9 cellular contexts compared by ENCODE assay signal in the genomic region with DNA sequence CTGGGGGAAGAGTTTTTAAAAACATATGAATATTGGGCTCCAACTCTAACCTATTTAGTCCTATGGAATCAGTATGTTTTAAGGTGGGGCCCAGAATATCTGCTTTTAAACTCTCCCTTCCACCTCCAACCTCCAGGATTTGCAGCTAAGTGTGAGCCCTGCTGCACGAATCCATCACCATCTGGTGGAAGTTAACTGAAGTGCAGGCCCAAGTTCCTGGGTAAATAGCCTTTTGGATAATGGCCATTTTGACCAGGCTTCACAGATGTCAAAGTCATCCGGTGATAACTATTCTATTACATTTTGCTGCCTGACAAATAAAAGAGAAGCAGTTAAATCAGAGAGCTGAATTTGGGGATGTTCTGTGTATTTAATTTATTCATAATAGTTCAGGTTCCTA. TPM values are rescaled to one million over a fixed set of nuclear protein-coding genes. Genes with fewer than 3 reads are reported as not detected.
A peak's percentile ranks its signal among the peaks of the same experiment; 100 is the strongest.
DNase-seq lines count a peak whose midpoint lies in the region; ATAC-seq and TF ChIP-seq lines count a peak whose summit lies in the region.
"Had no signal": no experiment of that assay in that cellular context is flagged by ENCODE, and none has a peak within 500 bp of the region (broad histone marks: within the 10 kb centered on the region; RNA-seq: fewer than 3 reads in every experiment).

No MANE protein-coding gene starts in this region.

- no peaks in the 10 kb centered on the region for H3K9me3 ChIP-seq in thyroid gland

- peak; percentile 59 to 97 (median 90) for TF ChIP-seq CTCF in thyroid gland (IDR thresholded peaks at IDR 0.05)

- H3K4me1 ChIP-seq in thyroid gland = no peaks in the 10 kb centered on the region

- intact Hi-C loops in thyroid gland (cut with DNase I) = loop anchor here (10.0 kb wide), 1 partner anchor 420 kb away; no protein-coding TSS in a partner anchor

- H3K4me3 ChIP-seq in thyroid gland (replicated peaks in 1 of 3) = no peak overlapping the region

- H3K36me3 ChIP-seq in thyroid gland = no peaks in the 10 kb centered on the region

- H3K27me3 ChIP-seq in thyroid gland = no peaks in the 10 kb centered on the region

- no peak for TF ChIP-seq POLR2A in thyroid gland (IDR thresholded peaks at IDR 0.05)

- no peak overlapping the region for H3K27ac Mint-ChIP-seq in activated CD4-positive, alpha-beta memory T cell treated with anti-CD3 and anti-CD28 coated beads, Interleukin-2, amount 10 ng/mL, durations not matched to agents 7 days and 5 days
- H3K27ac Mint-ChIP-seq: T-helper 1 cell treated with Interleukin-12 subunit alpha and Interleukin-12 subunit beta and Interleukin-4 antibody, amounts not matched to agents 30 μg/mL and 1 μg/mL, for 36 hours had no signal

- no peaks in the 10 kb centered on the region for H3K9me3 Mint-ChIP-seq in activated CD4-positive, alpha-beta memory T cell treated with anti-CD3 and anti-CD28 coated beads, Interleukin-2, amount 10 ng/mL, durations not matched to agents 7 days and 5 days
- H3K9me3 Mint-ChIP-seq: T-helper 1 cell treated with Interleukin-12 subunit alpha and Interleukin-12 subunit beta and Interleukin-4 antibody, amounts not matched to agents 30 μg/mL and 1 μg/mL, for 36 hours had no signal

- 12 to 17% methylated on average over 2 of the region's 2 CpGs for WGBS in thyroid gland, 2 donors

- no peaks in the 10 kb centered on the region for H3K36me3 Mint-ChIP-seq in activated CD4-positive, alpha-beta memory T cell treated with anti-CD3 and anti-CD28 coated beads, Interleukin-2, amount 10 ng/mL, durations not matched to agents 7 days and 5 days (ENCODE audit: low read depth)

- CTCF ChIA-PET in activated CD4-positive, alpha-beta memory T cell treated with anti-CD3 and anti-CD28 coated beads, Interleukin-2, amount 10 ng/mL, durations not matched to agents 7 days and 5 days (lab: Charles Lee) = interaction anchor here (0.5 to 1.4 kb wide), 3 partner anchors 9 to 469 kb away, joined by 3 to 5 read pairs (median 3); no protein-coding TSS in a partner anchor

- DNase-seq in D341Med (ENCODE audit: low spot score) = peak; percentile 45
- DNase-seq in NCI-H2081 treated with DMSO at 0.1 percent for 48 hours (lab: John Stamatoyannopoulos, UW) = peak; percentile 53
- peak; percentile 17 for DNase-seq in activated CD4-positive, alpha-beta memory T cell treated with anti-CD3 and anti-CD28 coated beads, Interleukin-2, amount 10 ng/mL, durations not matched to agents 7 days and 5 days
- DNase-seq in iPS-NIHi11 (ENCODE audit: low spot score) = peak; percentile 73
- DNase-seq in thyroid gland = peak; percentile 62 to 64
- no peak for DNase-seq in activated naive CD4-positive, alpha-beta T cell (lab: John Stamatoyannopoulos, UW)

- peak; percentile 78 for ATAC-seq in GM19025 (IDR thresholded peaks at IDR 0.05; ENCODE audit: low read depth, unreplicated experiment)
- peak; percentile 83 for ATAC-seq in HG03060 (IDR thresholded peaks at IDR 0.05; ENCODE audit: low read depth, unreplicated experiment)

- H3K4me1 Mint-ChIP-seq in activated CD4-positive, alpha-beta memory T cell treated with anti-CD3 and anti-CD28 coated beads, Interleukin-2, amount 10 ng/mL, durations not matched to agents 7 days and 5 days = no peaks in the 10 kb centered on the region

- POLR2A ChIA-PET in activated CD4-positive, alpha-beta memory T cell treated with anti-CD3 and anti-CD28 coated beads, Interleukin-2, amount 10 ng/mL, durations not matched to agents 7 days and 5 days (lab: Charles Lee) = no interaction called here

- H3K27ac ChIP-seq in thyroid gland = no peak overlapping the region

- H3K27me3 Mint-ChIP-seq in activated CD4-positive, alpha-beta memory T cell treated with anti-CD3 and anti-CD28 coated beads, Interleukin-2, amount 10 ng/mL, durations not matched to agents 7 days and 5 days = no peaks in the 10 kb centered on the region

- no peak overlapping the region for H3K4me3 Mint-ChIP-seq in activated CD4-positive, alpha-beta memory T cell treated with anti-CD3 and anti-CD28 coated beads, Interleukin-2, amount 10 ng/mL, durations not matched to agents 7 days and 5 days
- H3K4me3 Mint-ChIP-seq: T-helper 1 cell treated with Interleukin-12 subunit alpha and Interleukin-12 subunit beta and Interleukin-4 antibody, amounts not matched to agents 30 μg/mL and 1 μg/mL, for 36 hours had no signal

RNA-seq across cellular contexts. Expression of a gene that starts 58.1 kb away (rescaled TPM):
- total RNA-seq in activated CD4-positive, alpha-beta memory T cell treated with anti-CD3 and anti-CD28 coated beads, Interleukin-2, amount 10 ng/mL, durations not matched to agents 7 days and 5 days = not detected
- 1,000 to 10,000 TPM; 1,352 to 4,044 (median 2,415) TPM for total RNA-seq in thyroid gland

Comparison
In these comparisons a context has a peak if more than half of its experiments do, and no peak if none do; other contexts are left out.
1. DNase-seq: peak in D341Med (single experiment), NCI-H2081 treated with DMSO at 0.1 percent for 48 hours (single experiment), activated CD4-positive, alpha-beta memory T cell treated with anti-CD3 and anti-CD28 coated beads, Interleukin-2, amount 10 ng/mL, durations not matched to agents 7 days and 5 days (single experiment), iPS-NIHi11 (single experiment) and thyroid gland (2 of 2); none in activated naive CD4-positive, alpha-beta T cell (0 of 4).
2. RNA of a gene that starts 58.1 kb away (total RNA-seq): 1,352 to 4,044 TPM in thyroid gland; not detected in activated CD4-positive, alpha-beta memory T cell treated with anti-CD3 and anti-CD28 coated beads, Interleukin-2, amount 10 ng/mL, durations not matched to agents 7 days and 5 days; every median in the first group is over 1,000 times any median in the second.